Comparison of ENCODE assay signal across 19 cellular contexts in genomic region chrX:68897118-68897517, GRCh38.
"Had no signal": no experiment of that assay in that cellular context is flagged by ENCODE, and none has a peak within 500 bp of the region (broad histone marks: within the 10 kb centered on the region; RNA-seq: fewer than 3 reads in every experiment).

No MANE protein-coding gene starts in this region.

- ATAC-seq: effector memory CD8-positive, alpha-beta T cell; left colon; naive thymus-derived CD4-positive, alpha-beta T cell had no signal

- DNase-seq: effector memory CD8-positive, alpha-beta T cell; esophagus squamous epithelium; foreskin fibroblast; left colon; mesendoderm; naive thymus-derived CD4-positive, alpha-beta T cell; sigmoid colon; stimulated activated CD4-positive, alpha-beta T cell treated with anti-CD3 and anti-CD28 coated beads, Interleukin-2, amount 100 ng/mL, for 48 hours; stimulated activated naive CD4-positive, alpha-beta T cell treated with Interleukin-2 at 50 U/mL for 16 hours; tibial artery; upper lobe of left lung; uterus had no signal

- H3K4me2 ChIP-seq: hepatocyte had no signal

- H3K9me3 Mint-ChIP-seq: dendritic cell treated with granulocyte-macrophage colony-stimulating factor and Interleukin-4, amounts not matched to agents 40 ng/mL and 50 ng/mL, for 4 days; effector memory CD8-positive, alpha-beta T cell; neural crest cell had no signal

- H2AFZ ChIP-seq: hepatocyte had no signal

- H3K4me3 ChIP-seq: esophagus squamous epithelium, hepatocyte, right atrium auricular region, sigmoid colon, skin epidermis, tibial artery, upper lobe of left lung, uterus had no signal

- H3K4me1 ChIP-seq: uterus had no signal

- H3K79me2 ChIP-seq: hepatocyte had no signal

- H3K27ac ChIP-seq: epithelial cell of prostate, esophagus squamous epithelium, hepatocyte, skin epidermis, tibial artery, upper lobe of left lung, uterus had no signal

- H3K9me3 ChIP-seq: esophagus squamous epithelium, right atrium auricular region, sigmoid colon, tibial artery, upper lobe of left lung, uterus had no signal

- H3K36me3 ChIP-seq: esophagus squamous epithelium, right atrium auricular region, sigmoid colon, tibial artery, upper lobe of left lung, uterus had no signal

- H3K27ac Mint-ChIP-seq: dendritic cell treated with granulocyte-macrophage colony-stimulating factor and Interleukin-4, amounts not matched to agents 40 ng/mL and 50 ng/mL, for 4 days; effector memory CD8-positive, alpha-beta T cell had no signal

- FAIRE-seq: colon had no signal

- H3K4me3 Mint-ChIP-seq: dendritic cell treated with granulocyte-macrophage colony-stimulating factor and Interleukin-4, amounts not matched to agents 40 ng/mL and 50 ng/mL, for 4 days; effector memory CD8-positive, alpha-beta T cell; neural crest cell had no signal

- H3K27me3 Mint-ChIP-seq: dendritic cell treated with granulocyte-macrophage colony-stimulating factor and Interleukin-4, amounts not matched to agents 40 ng/mL and 50 ng/mL, for 4 days; naive thymus-derived CD4-positive, alpha-beta T cell had no signal

- H3K27me3 ChIP-seq: esophagus squamous epithelium, hepatocyte, right atrium auricular region, sigmoid colon, tibial artery, upper lobe of left lung, uterus had no signal

- H3K36me3 Mint-ChIP-seq: naive thymus-derived CD4-positive, alpha-beta T cell had no signal
